In genomic region chr6:36197739-36198221, GRCh38 we compare ENCODE assay signal across 1 cellular context.
TF ChIP-seq lines count a peak whose summit lies in the region.

No MANE protein-coding gene starts in this region.

TF ChIP-seq in GM23338, 12 proteins besides CTCF, POLR2A, EP300 and RAD21 (continued from another document):
- TF ChIP-seq ZNF462 (CRISPR knock-in tag; IDR thresholded peaks at IDR 0.05), result no peak
- no peak for TF ChIP-seq STAT1 (IDR thresholded peaks at IDR 0.05; ENCODE audit: unreplicated experiment)
- no peak for TF ChIP-seq JUNB (IDR thresholded peaks at IDR 0.05; ENCODE audit: unreplicated experiment)
- TF ChIP-seq ZNF331 (CRISPR knock-in tag; IDR thresholded peaks at IDR 0.05; ENCODE audit: low read depth), result no peak
- TF ChIP-seq ZNF114 (CRISPR knock-in tag; IDR thresholded peaks at IDR 0.05), result no peak
- TF ChIP-seq EZH2phosphoT487 (IDR thresholded peaks at IDR 0.05; ENCODE audit: unreplicated experiment), result no peak
- TF ChIP-seq NANOG (IDR thresholded peaks at IDR 0.05; ENCODE audit: borderline replicate concordance), result no peak
